Comparison of ENCODE assay signal across 14 cellular contexts in the genomic region with DNA sequence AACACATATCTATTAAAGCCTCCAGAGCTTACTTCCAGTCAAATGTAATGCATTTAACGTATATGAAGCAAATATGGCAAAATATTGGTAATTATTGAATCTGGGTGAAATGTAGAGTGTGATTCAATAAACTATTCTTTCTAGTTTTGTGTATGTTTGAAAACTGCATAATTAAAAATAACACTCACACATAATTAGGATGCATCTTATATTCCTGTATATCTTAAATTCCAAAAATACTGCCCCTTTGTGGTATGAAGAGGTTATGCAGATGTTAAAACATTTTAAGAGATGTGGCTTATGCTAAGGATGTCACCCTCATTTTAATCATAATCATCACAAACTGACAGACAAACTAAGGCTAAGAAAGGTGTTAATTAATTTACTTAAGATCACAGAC.
DNase-seq lines count a peak whose midpoint lies in the region; ATAC-seq and TF ChIP-seq lines count a peak whose summit lies in the region.
"Had no signal": no experiment of that assay in that cellular context is flagged by ENCODE, and none has a peak within 500 bp of the region (broad histone marks: within the 10 kb centered on the region; RNA-seq: fewer than 3 reads in every experiment).

No MANE protein-coding gene starts in this region.

- CTCF ChIA-PET in mammary epithelial cell (lab: Charles Lee; ENCODE audit: low non-redundant PET), result no interaction called here

- TF ChIP-seq CTCF in LNCaP clone FGC (IDR thresholded peaks at IDR 0.05; ENCODE audit: control insufficient read depth, extremely low read depth, insufficient read depth), result peak; percentile 48
- peak; percentile 44 to 51 for TF ChIP-seq CTCF in mammary epithelial cell (conservative IDR thresholded peaks at IDR 0.05 in 1 of 2, IDR thresholded peaks at IDR 0.05 in 1 of 2; ENCODE audit: extremely low read depth in 1 of 2, insufficient read depth in 1 of 2, low read depth in 1 of 2, low read length in 2 of 2)

- H2AFZ ChIP-seq in mammary epithelial cell (ENCODE audit: low read depth, low read length), result no peak overlapping the region

- H3K9me3 ChIP-seq in mammary epithelial cell (replicated peaks; ENCODE audit: insufficient read depth, low read length), result no peaks in the 10 kb centered on the region
- H3K9me3 ChIP-seq: ovary had no signal

- H3K27me3 ChIP-seq in mammary epithelial cell (ENCODE audit: insufficient read depth, low read length), result no peaks in the 10 kb centered on the region
- H3K27me3 ChIP-seq: ovary had no signal

- no peaks in the 10 kb centered on the region for H4K20me1 ChIP-seq in mammary epithelial cell (ENCODE audit: insufficient read depth, low read length)

- H3K79me2 ChIP-seq in mammary epithelial cell (ENCODE audit: insufficient read depth, low read length), result no peaks in the 10 kb centered on the region

- dilution Hi-C loops in mammary epithelial cell (cut with HindIII; ENCODE audit: low sequenced_read_pairs), result no loop called here

- H3K4me1 ChIP-seq in mammary epithelial cell (ENCODE audit: insufficient read depth, low read length), result no peaks in the 10 kb centered on the region

- WGBS in mammary epithelial cell (ENCODE audit: low coverage, missing lambda C conversion rate), result 77% methylated on average over 1 of the region's 1 CpG

- BruUV-seq in mammary epithelial cell (replicated peaks; lab: Mats Ljungman, UMichigan), result no TSS peak

- no peak for ATAC-seq in HG03565 (IDR thresholded peaks at IDR 0.05; ENCODE audit: unreplicated experiment)
- ATAC-seq in HG03432 (IDR thresholded peaks at IDR 0.05; ENCODE audit: unreplicated experiment), result no peak
- ATAC-seq: activated naive CD4-positive, alpha-beta T cell treated with anti-CD3 and anti-CD28 coated beads, Interleukin-2, amount 50 U/mL, for 72 hours had no signal

- H3K9ac ChIP-seq in mammary epithelial cell (ENCODE audit: insufficient read depth, low read length), result no peak overlapping the region

- no peaks in the 10 kb centered on the region for H3K36me3 ChIP-seq in mammary epithelial cell (ENCODE audit: insufficient read depth, low read length)
- H3K36me3 ChIP-seq: ovary had no signal

- H3K27ac ChIP-seq in mammary epithelial cell (ENCODE audit: insufficient read depth, low read depth, low read length), result no peak overlapping the region
- H3K27ac ChIP-seq: ovary had no signal

- no peak overlapping the region for H3K4me2 ChIP-seq in mammary epithelial cell (ENCODE audit: insufficient read depth, low read depth, low read length)

- peak; percentile 40 for DNase-seq in ELR (ENCODE audit: low read depth)
- DNase-seq in LNCaP clone FGC (ENCODE audit: low read depth), result no peak
- no peak for DNase-seq in mammary epithelial cell
- peak; percentile 8 for DNase-seq in myocyte (ENCODE audit: low read depth)
- DNase-seq in stimulated activated CD4-positive, alpha-beta T cell treated with anti-CD3 and anti-CD28 coated beads, Interleukin-4, amount 100 ng/mL, for 24 hours, result no peak
- DNase-seq: activated CD4-positive, alpha-beta T cell treated with anti-CD3 and anti-CD28 coated beads, Interleukin-2, amount 50 U/mL, for 4 hours; effector CD8-positive, alpha-beta T cell; GOT3; NCI-H2029; ovary; SIG-M5 had no signal

- in situ Hi-C loops in mammary epithelial cell (cut with MboI; ENCODE audit: low sequenced_read_pairs in 2 of 2), result loop anchor here (10.0 to 25.0 kb wide), 2 partner anchors 374 to 382 kb away; no protein-coding TSS in a partner anchor

- intact Hi-C loops in mammary epithelial cell (cut with micrococcal nuclease), result loop anchor here (1.0 to 10.0 kb wide), 4 partner anchors 132 to 592 kb away; no protein-coding TSS in a partner anchor

- H3K4me3 ChIP-seq in LNCaP clone FGC (ENCODE audit: low read depth, low read length) (no peak overlapping the region), mammary epithelial cell (replicated peaks in 1 of 3; ENCODE audit: insufficient read depth in 1 of 3, low read depth in 2 of 3, low read length in 3 of 3) (no peak overlapping the region)
- H3K4me3 ChIP-seq: ovary had no signal

Comparison
In these comparisons a context has a peak if more than half of its experiments do, and no peak if none do; other contexts are left out.
1. DNase-seq: peak in ELR (single experiment) and myocyte (single experiment); none in LNCaP clone FGC (single experiment), mammary epithelial cell (single experiment) and stimulated activated CD4-positive, alpha-beta T cell treated with anti-CD3 and anti-CD28 coated beads, Interleukin-4, amount 100 ng/mL, for 24 hours (single experiment).